In the genomic region with DNA sequence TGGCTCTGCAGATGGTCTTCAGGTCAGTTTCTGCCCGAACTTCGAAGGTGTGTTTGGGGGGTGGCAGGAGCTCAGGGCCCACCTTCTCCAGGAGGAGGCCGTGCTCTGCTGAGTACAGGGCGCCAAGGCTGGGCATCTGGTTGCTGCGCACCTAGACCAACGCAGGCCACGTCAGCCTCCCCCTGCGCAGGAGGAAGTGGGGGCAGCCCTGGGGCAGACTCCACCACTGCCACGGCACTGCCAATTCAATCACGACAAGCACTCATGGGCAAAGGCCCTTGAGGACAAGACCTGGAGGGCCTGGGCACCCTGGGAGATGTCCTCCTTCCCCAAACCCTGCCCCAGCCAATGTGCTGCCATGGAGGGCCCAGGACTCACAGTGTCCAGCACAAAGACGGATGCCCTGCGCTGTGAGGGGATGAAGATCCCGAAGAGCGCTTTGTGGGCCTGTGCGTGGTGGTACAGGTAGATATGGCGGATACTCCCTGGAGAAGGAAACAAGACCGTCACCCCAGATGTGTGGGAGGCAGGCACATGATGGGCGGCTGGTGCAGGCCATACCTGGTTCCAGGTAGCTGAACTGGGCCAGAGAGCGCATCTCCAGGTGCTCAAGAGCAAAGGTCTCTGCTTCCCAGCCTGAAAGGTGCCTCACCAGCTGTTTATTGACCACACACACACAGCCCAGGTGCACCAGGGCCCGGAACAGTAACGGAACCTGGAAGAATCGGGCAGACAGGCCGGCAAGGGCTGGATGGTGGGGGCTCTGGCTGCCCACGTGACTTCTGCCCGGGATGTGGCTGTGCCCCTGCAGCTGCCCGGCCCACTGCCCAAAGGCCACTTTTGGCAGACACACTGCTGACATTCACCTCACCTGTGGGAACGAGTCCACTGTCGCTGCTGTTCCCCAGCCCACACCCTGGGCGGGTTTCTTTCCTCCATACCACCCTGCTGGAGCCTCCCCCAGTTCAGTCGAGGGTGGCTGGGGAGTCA, we compare ENCODE assay signal across 1 cellular context.
TF ChIP-seq lines count a peak whose summit lies in the region.

No MANE protein-coding gene starts in this region.

TF ChIP-seq in GM12878, 131 proteins besides CTCF, POLR2A, EP300 and RAD21:
- TF ChIP-seq, protein P1, sequence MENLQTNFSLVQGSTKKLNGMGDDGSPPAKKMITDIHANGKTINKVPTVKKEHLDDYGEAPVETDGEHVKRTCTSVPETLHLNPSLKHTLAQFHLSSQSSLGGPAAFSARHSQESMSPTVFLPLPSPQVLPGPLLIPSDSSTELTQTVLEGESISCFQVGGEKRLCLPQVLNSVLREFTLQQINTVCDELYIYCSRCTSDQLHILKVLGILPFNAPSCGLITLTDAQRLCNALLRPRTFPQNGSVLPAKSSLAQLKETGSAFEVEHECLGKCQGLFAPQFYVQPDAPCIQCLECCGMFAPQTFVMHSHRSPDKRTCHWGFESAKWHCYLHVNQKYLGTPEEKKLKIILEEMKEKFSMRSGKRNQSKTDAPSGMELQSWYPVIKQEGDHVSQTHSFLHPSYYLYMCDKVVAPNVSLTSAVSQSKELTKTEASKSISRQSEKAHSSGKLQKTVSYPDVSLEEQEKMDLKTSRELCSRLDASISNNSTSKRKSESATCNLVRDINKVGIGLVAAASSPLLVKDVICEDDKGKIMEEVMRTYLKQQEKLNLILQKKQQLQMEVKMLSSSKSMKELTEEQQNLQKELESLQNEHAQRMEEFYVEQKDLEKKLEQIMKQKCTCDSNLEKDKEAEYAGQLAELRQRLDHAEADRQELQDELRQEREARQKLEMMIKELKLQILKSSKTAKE (IDR thresholded peaks at IDR 0.05; ENCODE audit: low read depth, poor library complexity, severe bottlenecking): no peak
- TF ChIP-seq YBX1 (IDR thresholded peaks at IDR 0.05) (no peak), SP1 (IDR thresholded peaks at IDR 0.05; ENCODE audit: low read depth, low read length) (no peak), GATAD2B (conservative IDR thresholded peaks at IDR 0.05; ENCODE audit: low read depth) (no peak), STAT3 (IDR thresholded peaks at IDR 0.05; ENCODE audit: low read depth, low read length) (no peak), BACH1 (IDR thresholded peaks at IDR 0.05; ENCODE audit: borderline replicate concordance) (no peak), POLR2AphosphoS2 (IDR thresholded peaks at IDR 0.05; ENCODE audit: low read depth, low read length) (no peak)
